In the genomic region with DNA sequence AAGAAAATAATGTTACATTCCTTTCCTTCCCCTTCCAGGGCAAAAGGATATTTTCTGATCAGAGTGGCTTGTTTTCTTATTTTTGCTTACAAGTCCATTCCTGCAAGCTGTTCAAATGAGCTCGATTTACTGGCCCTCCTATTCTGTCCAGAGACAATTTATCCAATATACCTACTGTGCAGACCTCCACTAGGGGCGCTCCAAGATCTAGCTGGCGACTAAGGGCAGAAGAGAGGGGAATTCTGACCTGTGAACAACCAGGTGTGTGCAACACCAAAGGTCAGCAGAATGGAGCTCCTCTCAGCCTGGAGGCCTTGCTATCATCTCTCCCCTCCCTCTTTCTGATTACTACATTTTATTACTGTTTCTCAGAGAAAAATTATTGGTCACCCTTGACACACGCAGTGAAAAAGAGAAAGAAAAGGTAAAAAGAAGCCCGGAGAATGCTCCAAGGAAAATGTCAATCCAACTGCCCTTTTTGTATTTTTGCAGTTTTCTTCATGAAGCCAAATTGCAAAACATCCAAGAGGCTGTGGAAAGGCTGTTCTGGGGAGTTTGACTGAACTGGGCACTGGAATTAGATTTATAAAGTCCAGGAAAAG, we compare ENCODE assay signal across 8 cellular contexts. TPM values are rescaled to one million over a fixed set of nuclear protein-coding genes. Genes with fewer than 3 reads are reported as not detected.
DNase-seq lines count a peak whose midpoint lies in the region; ATAC-seq and TF ChIP-seq lines count a peak whose summit lies in the region.

No MANE protein-coding gene starts in this region.

- no peak for DNase-seq in natural killer cell
- no peak for DNase-seq in natural killer cell treated with Interleukin-12 subunit alpha and Interleukin-12 subunit beta and Interleukin-15 and Interleukin-18, amount 100 ng/mL, for 72 hours (ENCODE audit: low spot score)
- peak; percentile 85 for DNase-seq in NCI-H1092 treated with DMSO at 0.1 percent for 48 hours (lab: John Stamatoyannopoulos, UW)
- peak; percentile 2 for DNase-seq in T-helper 9 cell
- peak; percentile 0 for DNase-seq in fibroblast of the aortic adventitia (ENCODE audit: low read depth)
- peak; percentile 49 for DNase-seq in retina
- no peak for DNase-seq in T-helper 2 cell treated with Interferon-gamma antibody and Interleukin-4, amounts not matched to agents 5 μg/mL and 100 μg/mL, for 36 hours (ENCODE audit: low spot score)

- peaks cover 0 to 13% of the 10 kb centered on the region in 2 donors for H3K4me1 Mint-ChIP-seq in natural killer cell
- no peaks in the 10 kb centered on the region for H3K4me1 Mint-ChIP-seq in natural killer cell treated with Interleukin-12 subunit alpha and Interleukin-12 subunit beta and Interleukin-15 and Interleukin-18, amount 100 ng/mL, for 72 hours (ENCODE audit: low read depth in 2 of 2)
- H3K4me1 Mint-ChIP-seq in T-helper 2 cell treated with Interferon-gamma antibody and Interleukin-4, amounts not matched to agents 5 μg/mL and 100 μg/mL, for 36 hours (ENCODE audit: low read depth), result no peaks in the 10 kb centered on the region

- no peaks in the 10 kb centered on the region for H3K36me3 Mint-ChIP-seq in natural killer cell
- H3K36me3 Mint-ChIP-seq in natural killer cell treated with Interleukin-12 subunit alpha and Interleukin-12 subunit beta and Interleukin-15 and Interleukin-18, amount 100 ng/mL, for 72 hours, result no peaks in the 10 kb centered on the region
- no peaks in the 10 kb centered on the region for H3K36me3 Mint-ChIP-seq in T-helper 2 cell treated with Interferon-gamma antibody and Interleukin-4, amounts not matched to agents 5 μg/mL and 100 μg/mL, for 36 hours (ENCODE audit: low read depth)

- TF ChIP-seq CTCF in natural killer cell (IDR thresholded peaks at IDR 0.05), result peak; percentile 29
- TF ChIP-seq CTCF in fibroblast of the aortic adventitia (IDR thresholded peaks at IDR 0.05; ENCODE audit: insufficient read depth, low read length), result peak; percentile 33

- no peak overlapping the region for H3K4me3 ChIP-seq in fibroblast of the aortic adventitia (ENCODE audit: low read depth, low read length)

- ATAC-seq in natural killer cell, result peak in 1 of 3 donors; percentile 52
- ATAC-seq in natural killer cell treated with Interleukin-12 subunit alpha and Interleukin-12 subunit beta and Interleukin-15 and Interleukin-18, amount 100 ng/mL, for 72 hours, result no peak
- no peak for ATAC-seq in GM21825 (IDR thresholded peaks at IDR 0.05; ENCODE audit: unreplicated experiment)

- H3K27ac Mint-ChIP-seq in natural killer cell, result no peak overlapping the region
- H3K27ac Mint-ChIP-seq in natural killer cell treated with Interleukin-12 subunit alpha and Interleukin-12 subunit beta and Interleukin-15 and Interleukin-18, amount 100 ng/mL, for 72 hours, result no peak overlapping the region
- H3K27ac Mint-ChIP-seq in T-helper 2 cell treated with Interferon-gamma antibody and Interleukin-4, amounts not matched to agents 5 μg/mL and 100 μg/mL, for 36 hours, result no peak overlapping the region

- H3K4me3 Mint-ChIP-seq in natural killer cell, result no peak overlapping the region
- H3K4me3 Mint-ChIP-seq in natural killer cell treated with Interleukin-12 subunit alpha and Interleukin-12 subunit beta and Interleukin-15 and Interleukin-18, amount 100 ng/mL, for 72 hours, result no peak overlapping the region
- H3K4me3 Mint-ChIP-seq in T-helper 2 cell treated with Interferon-gamma antibody and Interleukin-4, amounts not matched to agents 5 μg/mL and 100 μg/mL, for 36 hours, result no peak overlapping the region

- H3K9me3 Mint-ChIP-seq in natural killer cell, result no peaks in the 10 kb centered on the region
- no peaks in the 10 kb centered on the region for H3K9me3 Mint-ChIP-seq in natural killer cell treated with Interleukin-12 subunit alpha and Interleukin-12 subunit beta and Interleukin-15 and Interleukin-18, amount 100 ng/mL, for 72 hours
- H3K9me3 Mint-ChIP-seq in T-helper 2 cell treated with Interferon-gamma antibody and Interleukin-4, amounts not matched to agents 5 μg/mL and 100 μg/mL, for 36 hours, result no peaks in the 10 kb centered on the region

- H3K27me3 Mint-ChIP-seq in natural killer cell (ENCODE audit: low read depth in 2 of 2), result peaks cover 47 to 63% of the 10 kb centered on the region in 2 donors
- H3K27me3 Mint-ChIP-seq in natural killer cell treated with Interleukin-12 subunit alpha and Interleukin-12 subunit beta and Interleukin-15 and Interleukin-18, amount 100 ng/mL, for 72 hours, result peaks cover 51 to 60% of the 10 kb centered on the region in 2 donors
- peaks cover 48% of the 10 kb centered on the region for H3K27me3 Mint-ChIP-seq in T-helper 2 cell treated with Interferon-gamma antibody and Interleukin-4, amounts not matched to agents 5 μg/mL and 100 μg/mL, for 36 hours (ENCODE audit: low read depth)

- intact Hi-C loops in natural killer cell (cut with micrococcal nuclease), result no loop called here

RNA-seq across cellular contexts. Expression of gene SEZ6L, which starts 3.2 kb away (rescaled TPM):
- total RNA-seq in natural killer cell (1 to 10 TPM in 1 of 3 donors, under 1 TPM in 2; 0.11 to 1.1 (median 0.60) TPM), fibroblast of the aortic adventitia (ENCODE audit: low replicate concordance) (under 0.01 TPM in 1 of 2 replicates, not detected in the other)
- not detected for total RNA-seq in natural killer cell treated with Interleukin-12 subunit alpha and Interleukin-12 subunit beta and Interleukin-15 and Interleukin-18, amount 100 ng/mL, for 72 hours

Comparison
In these comparisons a context has a peak if more than half of its experiments do, and no peak if none do; other contexts are left out.
1. DNase-seq: peak in NCI-H1092 treated with DMSO at 0.1 percent for 48 hours (single experiment), T-helper 9 cell (single experiment), fibroblast of the aortic adventitia (single experiment) and retina (single experiment); none in natural killer cell (single experiment), natural killer cell treated with Interleukin-12 subunit alpha and Interleukin-12 subunit beta and Interleukin-15 and Interleukin-18, amount 100 ng/mL, for 72 hours (single experiment) and T-helper 2 cell treated with Interferon-gamma antibody and Interleukin-4, amounts not matched to agents 5 μg/mL and 100 μg/mL, for 36 hours (single experiment).